Comparison of ENCODE assay signal across 1 cellular context in genomic region chr2:127134833-127135830, GRCh38.
TF ChIP-seq lines count a peak whose summit lies in the region.

No MANE protein-coding gene starts in this region.

TF ChIP-seq in H1, 55 proteins besides CTCF, POLR2A, EP300 and RAD21:
- TF ChIP-seq POU5F1 (IDR thresholded peaks at IDR 0.05; ENCODE audit: low read depth, low read length) (no peak), JUND (IDR thresholded peaks at IDR 0.05; ENCODE audit: low read length) (no peak), RBBP5 (IDR thresholded peaks at IDR 0.05; ENCODE audit: borderline replicate concordance, low read depth, low read length) (no peak), KDM1A (IDR thresholded peaks at IDR 0.05; ENCODE audit: borderline replicate concordance, low read length) (no peak), EGR1 (IDR thresholded peaks at IDR 0.05; ENCODE audit: borderline replicate concordance, low read depth, low read length) (no peak), MAX (IDR thresholded peaks at IDR 0.05) (no peak), KDM4A (IDR thresholded peaks at IDR 0.05; ENCODE audit: low read depth, low read length, severe bottlenecking) (no peak), BACH1 (IDR thresholded peaks at IDR 0.05; ENCODE audit: low read length) (no peak), SUZ12 (IDR thresholded peaks at IDR 0.05; ENCODE audit: low read length) (no peak), MAFK (IDR thresholded peaks at IDR 0.05; ENCODE audit: low read depth, low read length) (no peak)
